Comparison of ENCODE assay signal across 17 cellular contexts in the genomic region with DNA sequence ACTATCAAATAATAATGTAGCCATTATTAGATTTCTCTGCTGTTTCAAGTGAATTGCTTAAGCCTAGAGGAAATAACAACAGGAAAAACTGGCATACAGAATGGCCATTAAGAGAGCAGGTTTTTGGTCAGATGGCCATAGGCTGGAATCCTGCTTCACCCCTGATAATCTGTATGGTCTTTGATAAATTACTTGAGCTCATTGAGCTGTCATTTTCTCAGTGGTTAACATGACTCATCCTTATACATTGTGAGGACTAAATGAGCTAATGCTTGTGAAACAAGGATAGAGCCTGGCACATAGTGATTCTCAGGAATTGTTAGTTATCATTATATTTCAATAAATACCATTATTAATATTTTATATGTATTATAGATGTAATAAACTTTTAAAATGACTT.
A peak's percentile ranks its signal among the peaks of the same experiment; 100 is the strongest.
DNase-seq lines count a peak whose midpoint lies in the region; TF ChIP-seq lines count a peak whose summit lies in the region.
"Had no signal": no experiment of that assay in that cellular context is flagged by ENCODE, and none has a peak within 500 bp of the region (broad histone marks: within the 10 kb centered on the region; RNA-seq: fewer than 3 reads in every experiment).

No MANE protein-coding gene starts in this region.

- CTCF ChIA-PET in OCI-LY7 (lab: Charles Lee; ENCODE audit: unreplicated experiment), result no interaction called here

- no peaks in the 10 kb centered on the region for H3K36me3 ChIP-seq in OCI-LY7 (ENCODE audit: insufficient read depth, low read length)
- H3K36me3 ChIP-seq: ovary, right lobe of liver had no signal

- no peaks in the 10 kb centered on the region for H3K79me2 ChIP-seq in OCI-LY7 (ENCODE audit: insufficient read depth, low read depth, low read length)

- POLR2A ChIA-PET in OCI-LY7 (lab: Charles Lee), result interaction anchor here (0.7 to 1.2 kb wide), 2 partner anchors 125 to 454 kb away, joined by 3 read pairs; no protein-coding TSS in a partner anchor

- intact Hi-C loops in OCI-LY7 (cut with micrococcal nuclease; ENCODE audit: unreplicated experiment), result no loop called here

- H2AFZ ChIP-seq in OCI-LY7 (ENCODE audit: low read length), result no peak overlapping the region

- H3K27ac ChIP-seq in epithelial cell of prostate (peak overlapping the region; percentile 63), OCI-LY7 (ENCODE audit: low read depth, low read length, poor library complexity, severe bottlenecking) (no peak overlapping the region)
- H3K27ac ChIP-seq: HL-60, ovary, right lobe of liver had no signal

- TF ChIP-seq CTCF in OCI-LY7 (conservative IDR thresholded peaks at IDR 0.05; ENCODE audit: low read length), result no peak

- no peaks in the 10 kb centered on the region for H3K4me1 ChIP-seq in OCI-LY7 (ENCODE audit: insufficient read depth, low read length, poor library complexity, severe bottlenecking)
- H3K4me1 ChIP-seq: right lobe of liver had no signal

- BruUV-seq in OCI-LY7 (replicated peaks; lab: Mats Ljungman, UMichigan), result no TSS peak

- no peaks in the 10 kb centered on the region for H3K9me3 ChIP-seq in OCI-LY7 (ENCODE audit: low read length)
- H3K9me3 ChIP-seq: ovary, right lobe of liver had no signal

- in situ Hi-C loops in Caki2 (cut with HindIII; ENCODE audit: low pct_unique_long_range_greater_than_20kb, low sequenced_read_pairs), result no loop called here

- no peaks in the 10 kb centered on the region for H4K20me1 ChIP-seq in OCI-LY7 (ENCODE audit: insufficient read depth, low read length)

- peak; percentile 2 for DNase-seq in Caki2 (ENCODE audit: low read depth)
- DNase-seq in RKO (ENCODE audit: low spot score), result peak; percentile 21
- DNase-seq in epithelial cell of prostate (ENCODE audit: low read depth, low spot score), result peak; percentile 29
- DNase-seq in renal cortical epithelial cell (ENCODE audit: low read depth), result peak; percentile 63
- no peak for DNase-seq in OCI-LY7 (ENCODE audit: low spot score)
- no peak for DNase-seq in activated CD4-positive, alpha-beta T cell treated with anti-CD3 and anti-CD28 coated beads for 48 hours
- no peak for DNase-seq in DMS79 treated with DMSO at 0.1 percent for 48 hours (lab: John Stamatoyannopoulos, UW)
- DNase-seq: activated CD4-positive, alpha-beta T cell treated with anti-CD3 and anti-CD28 coated beads, Interleukin-2, amount 50 U/mL, for 1 hour; activated CD8-positive, alpha-beta memory T cell treated with anti-CD3 and anti-CD28 coated beads, Interleukin-2, amount 50 U/mL, for 48 hours; activated effector memory CD4-positive, alpha-beta T cell treated with Interleukin-2 at 50 U/mL for 16 hours; naive thymus-derived CD8-positive, alpha-beta T cell; NCI-H1417 treated with DMSO at 0.1 percent for 48 hours; ovary; right lobe of liver; SIG-M5; T-helper 17 cell had no signal

- H3K4me2 ChIP-seq in OCI-LY7 (ENCODE audit: low read length), result no peak overlapping the region

- no peaks in the 10 kb centered on the region for H3K9me2 ChIP-seq in OCI-LY7 (ENCODE audit: insufficient read depth, low read length)

- no peak overlapping the region for H3K4me3 ChIP-seq in OCI-LY7 (ENCODE audit: low read depth, low read length, poor library complexity, severe bottlenecking)
- H3K4me3 ChIP-seq: ovary, right lobe of liver had no signal

Comparison
In these comparisons a context has a peak if more than half of its experiments do, and no peak if none do; other contexts are left out.
1. DNase-seq: peak in Caki2 (single experiment), RKO (single experiment), epithelial cell of prostate (single experiment) and renal cortical epithelial cell (single experiment); none in OCI-LY7 (single experiment), activated CD4-positive, alpha-beta T cell treated with anti-CD3 and anti-CD28 coated beads for 48 hours (single experiment) and DMS79 treated with DMSO at 0.1 percent for 48 hours (single experiment).